ENCODE assay signal across 16 cellular contexts in the genomic region with DNA sequence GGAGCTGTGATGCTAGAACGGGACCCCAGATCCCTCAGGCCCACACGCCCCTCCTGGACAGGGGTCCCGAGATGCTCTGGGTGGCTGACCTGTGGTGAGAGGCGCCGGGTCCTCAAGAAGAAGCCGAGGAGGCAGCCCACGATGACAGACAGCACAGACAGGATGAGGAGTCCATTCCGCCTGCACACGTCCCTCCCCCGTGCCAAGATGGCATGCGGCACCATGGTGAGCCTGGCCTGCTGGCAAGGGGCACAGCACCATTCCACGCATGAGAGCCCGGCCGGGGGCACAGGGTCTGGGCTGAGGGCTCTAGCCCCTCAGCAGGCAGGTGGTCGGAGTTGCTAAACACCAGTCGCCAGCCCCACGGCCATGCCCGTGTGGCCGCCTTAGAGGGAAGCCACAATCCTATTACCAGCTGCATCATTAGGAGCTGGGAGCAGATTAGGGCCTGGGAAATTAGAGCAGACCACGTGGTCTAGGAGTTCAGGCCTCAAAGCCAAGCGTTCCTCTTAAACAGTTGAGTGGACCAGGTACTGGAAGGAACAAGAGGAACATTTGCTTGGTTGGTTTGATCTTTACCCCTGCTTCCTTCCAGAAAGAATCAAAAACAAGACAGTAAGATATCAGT. TPM values are rescaled to one million over a fixed set of nuclear protein-coding genes. Genes with fewer than 3 reads are reported as not detected.
DNase-seq lines count a peak whose midpoint lies in the region; ATAC-seq and TF ChIP-seq lines count a peak whose summit lies in the region.
"Had no signal": no experiment of that assay in that cellular context is flagged by ENCODE, and none has a peak within 500 bp of the region (broad histone marks: within the 10 kb centered on the region; RNA-seq: fewer than 3 reads in every experiment).

A gene (minus strand): TSS at position 413 of the 628 bp plus-strand sequence. CDS start 189 bp downstream, at position 224.

- no peak for TF ChIP-seq CTCF in esophagus muscularis mucosa (IDR thresholded peaks at IDR 0.05)
- TF ChIP-seq CTCF in nephron (IDR thresholded peaks at IDR 0.05; ENCODE audit: unreplicated experiment in 3 of 3), result no peak
- no peak for TF ChIP-seq CTCF in vagina (IDR thresholded peaks at IDR 0.05)
- no peak for TF ChIP-seq CTCF in GM10266 (IDR thresholded peaks at IDR 0.05; ENCODE audit: control insufficient read depth, insufficient read depth, low read depth, missing control alignments)

- H3K36me3 ChIP-seq in esophagus muscularis mucosa, result no peaks in the 10 kb centered on the region
- H3K36me3 ChIP-seq in vagina, result no peaks in the 10 kb centered on the region
- H3K36me3 ChIP-seq: BLaER1 had no signal

- peak within 1 kb of the TSS in 2 of 4 donors; percentile 42 to 43 for H3K27ac ChIP-seq in esophagus muscularis mucosa (replicated peaks in 1 of 4)
- H3K27ac ChIP-seq in vagina, result peak within 1 kb of the TSS; percentile 63
- H3K27ac ChIP-seq: BLaER1 had no signal

- H3K27me3 ChIP-seq in esophagus muscularis mucosa (no peaks in the 10 kb centered on the region), vagina (no peaks in the 10 kb centered on the region)
- H3K27me3 ChIP-seq: BLaER1 had no signal

- H3K9me3 ChIP-seq in esophagus muscularis mucosa, result peaks cover 0 to 6% (median 0%) of the 10 kb centered on the region in 4 donors
- no peaks in the 10 kb centered on the region for H3K9me3 ChIP-seq in vagina

- H3K4me3 ChIP-seq in esophagus muscularis mucosa, result no peak within 1 kb of the TSS
- no peak within 1 kb of the TSS for H3K4me3 ChIP-seq in vagina
- H3K4me3 ChIP-seq: BLaER1 had no signal

- peaks cover 12% of the 10 kb centered on the region for H3K9me3 Mint-ChIP-seq in nephron

- H3K27ac Mint-ChIP-seq in nephron, result peak within 1 kb of the TSS; percentile 21 to 77 (median 25)

- H3K36me3 Mint-ChIP-seq in nephron (ENCODE audit: low read depth), result no peaks in the 10 kb centered on the region

- H3K27me3 Mint-ChIP-seq in nephron (ENCODE audit: low read depth), result peaks cover 9% of the 10 kb centered on the region
- H3K27me3 Mint-ChIP-seq: IgD-negative memory B cell had no signal

- no peak for TF ChIP-seq EP300 in esophagus muscularis mucosa (IDR thresholded peaks at IDR 0.05)

- WGBS in esophagus muscularis mucosa, result 93% methylated on average over 8 of the region's 21 CpGs

- ATAC-seq in HG03521 (IDR thresholded peaks at IDR 0.05; ENCODE audit: unreplicated experiment), result no peak
- ATAC-seq: SK-N-SH treated with all-trans-retinoic acid at 6 μM for 48 hours had no signal

- no peak within 1 kb of the TSS for H3K4me3 Mint-ChIP-seq in nephron
- H3K4me3 Mint-ChIP-seq: CD8-positive, alpha-beta memory T cell; H9 had no signal

- DNase-seq in NCI-H82 treated with DMSO at 0.1 percent for 48 hours (lab: John Stamatoyannopoulos, UW; ENCODE audit: unreplicated experiment) (peak; percentile 96), esophagus muscularis mucosa (ENCODE audit: extremely low spot score) (peak; percentile 26), vagina (ENCODE audit: extremely low spot score in 2 of 2) (no peak), GM10266 (ENCODE audit: extremely low spot score) (no peak), activated gamma-delta T cell treated with Interleukin-2 at 50 U/mL for 16 hours (no peak)
- DNase-seq: CD8-positive, alpha-beta memory T cell; EL; H9; MV-4-11; NCI-H146; NCI-H345 had no signal

- H3K4me1 ChIP-seq in esophagus muscularis mucosa (peaks cover 5 to 34% (median 31%) of the 10 kb centered on the region in 4 donors), vagina (peaks cover 16% of the 10 kb centered on the region)

- H3K4me1 Mint-ChIP-seq in nephron, result peaks cover 30% of the 10 kb centered on the region
- H3K4me1 Mint-ChIP-seq: IgD-negative memory B cell had no signal

- intact Hi-C loops in esophagus muscularis mucosa (cut with DNase I) (no loop called here), vagina (cut with DNase I) (no loop called here)

- no peak for TF ChIP-seq POLR2A in esophagus muscularis mucosa (IDR thresholded peaks at IDR 0.05; ENCODE audit: low read depth)
- TF ChIP-seq POLR2A in vagina (IDR thresholded peaks at IDR 0.05), result no peak

RNA-seq across cellular contexts. Expression of the gene that starts here (rescaled TPM):
- total RNA-seq in esophagus muscularis mucosa (1 to 10 TPM in 1 of 4 donors, under 1 TPM in 3; 0.45 to 3.7 (median 0.84) TPM), vagina (not detected)
- total RNA-seq: CD8-positive, alpha-beta memory T cell; H9 had no signal

Comparison
In these comparisons a context has a peak if more than half of its experiments do, and no peak if none do; other contexts are left out.
1. DNase-seq: peak in NCI-H82 treated with DMSO at 0.1 percent for 48 hours (single experiment) and esophagus muscularis mucosa (single experiment); none in vagina (0 of 2), GM10266 (single experiment) and activated gamma-delta T cell treated with Interleukin-2 at 50 U/mL for 16 hours (single experiment).